24 cellular contexts compared by ENCODE assay signal in genomic region chr1:1565340-1565739, GRCh38. TPM values are rescaled to one million over a fixed set of nuclear protein-coding genes. Genes with fewer than 3 reads are reported as not detected.
DNase-seq lines count a peak whose midpoint lies in the region; TF ChIP-seq lines count a peak whose summit lies in the region.
"Had no signal": no experiment of that assay in that cellular context is flagged by ENCODE, and none has a peak within 500 bp of the region (broad histone marks: within the 10 kb centered on the region; RNA-seq: fewer than 3 reads in every experiment).

No MANE protein-coding gene starts in this region.

- no peak overlapping the region for H3K4me3 ChIP-seq in choroid plexus epithelial cell (ENCODE audit: low read depth, low read length)
- H3K4me3 ChIP-seq: esophagus squamous epithelium, Peyer's patch, prostate gland, upper lobe of right lung had no signal

- peak overlapping the region; percentile 47 for H3K27ac Mint-ChIP-seq in progenitor cell of endocrine pancreas
- peak overlapping the region in 1 of 6 donors; percentile 29 for H3K27ac Mint-ChIP-seq in immature natural killer cell
- H3K27ac Mint-ChIP-seq: activated CD4-positive, alpha-beta memory T cell treated with anti-CD3 and anti-CD28 coated beads, Interleukin-2, amount 10 ng/mL, durations not matched to agents 7 days and 5 days; endodermal cell; T-cell had no signal

- TF ChIP-seq CTCF in RWPE1 (conservative IDR thresholded peaks at IDR 0.05; ENCODE audit: low read depth) = no peak
- TF ChIP-seq CTCF in choroid plexus epithelial cell (conservative IDR thresholded peaks at IDR 0.05; ENCODE audit: low read depth, low read length) = no peak
- TF ChIP-seq CTCF in progenitor cell of endocrine pancreas (IDR thresholded peaks at IDR 0.05; ENCODE audit: unreplicated experiment) = no peak

- no peak for DNase-seq in RWPE1 (ENCODE audit: low spot score)
- DNase-seq in choroid plexus epithelial cell (ENCODE audit: low read depth) = peak; percentile 14
- DNase-seq in progenitor cell of endocrine pancreas (ENCODE audit: low spot score, unreplicated experiment) = no peak
- no peak for DNase-seq in immature natural killer cell
- no peak for DNase-seq in stimulated activated CD4-positive, alpha-beta T cell treated with anti-CD3 and anti-CD28 coated beads, Interleukin-2, amount 100 ng/mL, for 24 hours
- no peak for DNase-seq in NCI-H524 (lab: John Stamatoyannopoulos, UW)
- DNase-seq: activated CD4-positive, alpha-beta memory T cell treated with anti-CD3 and anti-CD28 coated beads, Interleukin-2, amount 10 ng/mL, durations not matched to agents 7 days and 5 days; amygdala; CD4-positive, alpha-beta memory T cell; cortex of kidney; EL; endodermal cell; esophagus squamous epithelium; mammary epithelial cell; NCI-H1048; NCI-H1694 treated with DMSO at 0.1 percent for 48 hours; NCI-H2171; NCI-H524 treated with DMSO at 0.1 percent for 48 hours; Peyer's patch; T-cell; upper lobe of right lung had no signal

- CTCF ChIA-PET in RWPE1 (lab: Yijun Ruan, JAX) = no interaction called here

- H3K4me1 Mint-ChIP-seq in progenitor cell of endocrine pancreas (ENCODE audit: low read depth) (no peaks in the 10 kb centered on the region), immature natural killer cell (peaks cover 46 to 56% of the 10 kb centered on the region in 2 donors)
- H3K4me1 Mint-ChIP-seq: endodermal cell had no signal

- H3K36me3 Mint-ChIP-seq in progenitor cell of endocrine pancreas (ENCODE audit: insufficient read depth) (peaks cover 18% of the 10 kb centered on the region), immature natural killer cell (peaks cover 11 to 22% (median 17%) of the 10 kb centered on the region in 3 donors)

- POLR2A ChIA-PET in RWPE1 (lab: Yijun Ruan, JAX; ENCODE audit: low non-redundant PET) = no interaction called here

- H3K27me3 Mint-ChIP-seq in progenitor cell of endocrine pancreas (no peaks in the 10 kb centered on the region), immature natural killer cell (ENCODE audit: low read depth in 3 of 3) (peaks cover 0 to 16% (median 3%) of the 10 kb centered on the region in 3 donors)
- H3K27me3 Mint-ChIP-seq: activated CD4-positive, alpha-beta memory T cell treated with anti-CD3 and anti-CD28 coated beads, Interleukin-2, amount 10 ng/mL, durations not matched to agents 7 days and 5 days; CD4-positive, alpha-beta memory T cell; T-cell had no signal

- no peak overlapping the region for H3K4me3 Mint-ChIP-seq in progenitor cell of endocrine pancreas (ENCODE audit: low read depth)
- H3K4me3 Mint-ChIP-seq in immature natural killer cell = no peak overlapping the region
- H3K4me3 Mint-ChIP-seq: activated CD4-positive, alpha-beta memory T cell treated with anti-CD3 and anti-CD28 coated beads, Interleukin-2, amount 10 ng/mL, durations not matched to agents 7 days and 5 days; CD4-positive, alpha-beta memory T cell; endodermal cell; T-cell had no signal

- no peaks in the 10 kb centered on the region for H3K9me3 Mint-ChIP-seq in progenitor cell of endocrine pancreas (ENCODE audit: low read depth)
- H3K9me3 Mint-ChIP-seq in immature natural killer cell = no peaks in the 10 kb centered on the region
- H3K9me3 Mint-ChIP-seq: activated CD4-positive, alpha-beta memory T cell treated with anti-CD3 and anti-CD28 coated beads, Interleukin-2, amount 10 ng/mL, durations not matched to agents 7 days and 5 days; CD4-positive, alpha-beta memory T cell; T-cell had no signal

- peak overlapping the region; percentile 13; the same call in 1 of the 2 replicates for H3K27ac ChIP-seq in RWPE1
- H3K27ac ChIP-seq: esophagus squamous epithelium, Peyer's patch, prostate gland, upper lobe of right lung had no signal

RNA-seq across cellular contexts. Expression of gene SSU72, which starts 9.3 kb away (rescaled TPM):
- total RNA-seq in progenitor cell of endocrine pancreas = 114 and 118 TPM in 2 replicates
- polyA plus RNA-seq in immature natural killer cell = 100 to 1,000 TPM; 159 to 241 (median 160) TPM

RNA-seq across cellular contexts. Expression of gene TMEM240, which starts 24.9 kb away (rescaled TPM):
- total RNA-seq in progenitor cell of endocrine pancreas = 5.1 and 6.6 TPM in 2 replicates
- polyA plus RNA-seq in immature natural killer cell = not detected
- total RNA-seq: H4 had no signal
- polyA plus RNA-seq: CD4-positive, alpha-beta memory T cell had no signal

RNA-seq across cellular contexts. Expression of gene FNDC10, which starts 34.6 kb away (rescaled TPM):
- total RNA-seq in progenitor cell of endocrine pancreas = 2.7 and 4.2 TPM in 2 replicates
- polyA plus RNA-seq in immature natural killer cell = 1 to 10 TPM in 2 of 3 donors, under 1 TPM in 1; 0.64 to 1.4 (median 1.1) TPM
- total RNA-seq: skeletal muscle tissue had no signal

RNA-seq across cellular contexts. Expression of gene MIB2, which starts 50.0 kb away (rescaled TPM):
- 132 and 144 TPM in 2 replicates for total RNA-seq in progenitor cell of endocrine pancreas
- 10 to 100 TPM; 44.0 to 89.0 (median 86.7) TPM for polyA plus RNA-seq in immature natural killer cell

RNA-seq across cellular contexts. Expression of gene ATAD3A, which starts 53.4 kb away (rescaled TPM):
- 37.4 and 38.8 TPM in 2 replicates for total RNA-seq in progenitor cell of endocrine pancreas
- polyA plus RNA-seq in immature natural killer cell = 10 to 100 TPM in 1 of 3 donors, 1 to 10 TPM in 2; 6.4 to 14.5 (median 7.3) TPM
